Comparison of ENCODE assay signal across 8 cellular contexts in genomic region chr1:168145184-168146159, GRCh38. TPM values are rescaled to one million over a fixed set of nuclear protein-coding genes. Genes with fewer than 3 reads are reported as not detected.
DNase-seq lines count a peak whose midpoint lies in the region; ATAC-seq and TF ChIP-seq lines count a peak whose summit lies in the region.

No MANE protein-coding gene starts in this region.

- peak; percentile 97 for TF ChIP-seq CTCF in GM12875 (IDR thresholded peaks at IDR 0.05; ENCODE audit: borderline replicate concordance, insufficient read depth, low read depth, low read length)
- peak; percentile 94 for TF ChIP-seq CTCF in SU-DHL-6 (IDR thresholded peaks at IDR 0.05; ENCODE audit: insufficient read depth, low read length, poor library complexity, severe bottlenecking)
- peak; percentile 98 for TF ChIP-seq CTCF in cardiac muscle cell (IDR thresholded peaks at IDR 0.05; ENCODE audit: low read depth, low read length)

- H3K4me3 ChIP-seq in GM12875 (ENCODE audit: low read depth, low read length) = no peak overlapping the region
- H3K4me3 ChIP-seq in SU-DHL-6 (ENCODE audit: insufficient read depth, low read length, poor library complexity, severe bottlenecking) = no peak overlapping the region
- H3K4me3 ChIP-seq in cardiac muscle cell = no peak overlapping the region

- H3K4me3 Mint-ChIP-seq in activated naive CD8-positive, alpha-beta T cell treated with anti-CD3 and anti-CD28 coated beads for 36 hours = peak overlapping the region; percentile 34

- no peaks in the 10 kb centered on the region for H3K9me3 Mint-ChIP-seq in activated naive CD8-positive, alpha-beta T cell treated with anti-CD3 and anti-CD28 coated beads for 36 hours

- ATAC-seq in HG02642 (IDR thresholded peaks at IDR 0.05; ENCODE audit: poor library complexity, unreplicated experiment) = peak; percentile 91

- no peak overlapping the region for H3K9ac ChIP-seq in SU-DHL-6 (ENCODE audit: low read length)

- no peaks in the 10 kb centered on the region for H3K27me3 Mint-ChIP-seq in activated naive CD8-positive, alpha-beta T cell treated with anti-CD3 and anti-CD28 coated beads for 36 hours

- H4K20me1 ChIP-seq in SU-DHL-6 (ENCODE audit: low read depth, low read length) = no peaks in the 10 kb centered on the region

- H3K4me1 ChIP-seq in cardiac muscle cell (ENCODE audit: low read depth) = peaks cover 10% of the 10 kb centered on the region

- H3K4me1 Mint-ChIP-seq in activated naive CD8-positive, alpha-beta T cell treated with anti-CD3 and anti-CD28 coated beads for 36 hours = peaks cover 16% of the 10 kb centered on the region

- H2AFZ ChIP-seq in SU-DHL-6 (ENCODE audit: low read depth, low read length, severe bottlenecking) = no peak overlapping the region

- no peak overlapping the region for H3K27ac Mint-ChIP-seq in activated naive CD8-positive, alpha-beta T cell treated with anti-CD3 and anti-CD28 coated beads for 36 hours

- H3K4me2 ChIP-seq in SU-DHL-6 (ENCODE audit: low read depth, low read length, poor library complexity, severe bottlenecking) = no peak overlapping the region

- no peaks in the 10 kb centered on the region for H3K27me3 ChIP-seq in SU-DHL-6 (ENCODE audit: low read length)
- H3K27me3 ChIP-seq in cardiac muscle cell = no peaks in the 10 kb centered on the region

- no peak overlapping the region for H3K27ac ChIP-seq in SU-DHL-6 (ENCODE audit: low read depth, low read length)
- no peak overlapping the region for H3K27ac ChIP-seq in cardiac muscle cell

- H3K36me3 Mint-ChIP-seq in activated naive CD8-positive, alpha-beta T cell treated with anti-CD3 and anti-CD28 coated beads for 36 hours = no peaks in the 10 kb centered on the region

- no peaks in the 10 kb centered on the region for H3K9me3 ChIP-seq in SU-DHL-6 (ENCODE audit: insufficient read depth, low read length)
- H3K9me3 ChIP-seq in cardiac muscle cell (ENCODE audit: low read depth) = no peaks in the 10 kb centered on the region

- H3K36me3 ChIP-seq in SU-DHL-6 (ENCODE audit: low read length) = no peaks in the 10 kb centered on the region
- H3K36me3 ChIP-seq in cardiac muscle cell = no peaks in the 10 kb centered on the region

- peak; percentile 61 for DNase-seq in NCI-H1105 (lab: John Stamatoyannopoulos, UW)
- peak; percentile 83 for DNase-seq in activated naive CD8-positive, alpha-beta T cell treated with anti-CD3 and anti-CD28 coated beads for 36 hours
- DNase-seq in cardiac muscle cell (ENCODE audit: low read depth in 1 of 2, low spot score in 1 of 2) = peak; percentile 90 to 92
- DNase-seq in pulmonary artery endothelial cell (ENCODE audit: low read depth, low spot score) = peak; percentile 57
- DNase-seq in middle frontal gyrus (ENCODE audit: extremely low spot score, low spot score) = no peak

- no peaks in the 10 kb centered on the region for H3K9me2 ChIP-seq in SU-DHL-6 (replicated peaks; ENCODE audit: insufficient read depth, low read length)

- no peaks in the 10 kb centered on the region for H3K79me2 ChIP-seq in SU-DHL-6 (ENCODE audit: insufficient read depth, low read length)

- H3F3A ChIP-seq in SU-DHL-6 (ENCODE audit: insufficient read depth) = no peaks in the 10 kb centered on the region

RNA-seq across cellular contexts. Expression of gene GPR161, which starts 8.7 kb away (rescaled TPM):
- total RNA-seq in activated naive CD8-positive, alpha-beta T cell treated with anti-CD3 and anti-CD28 coated beads for 36 hours = under 1 TPM; 0.14 to 0.30 TPM
- 15.5 and 17.0 TPM in 2 replicates for total RNA-seq in cardiac muscle cell
- 27.6 and 29.7 TPM in 2 replicates for polyA plus RNA-seq in cardiac muscle cell
- total RNA-seq in pulmonary artery endothelial cell = 26.0 and 40.3 TPM in 2 replicates

RNA-seq across cellular contexts. Expression of gene TIPRL, which starts 33.3 kb away (rescaled TPM):
- total RNA-seq in activated naive CD8-positive, alpha-beta T cell treated with anti-CD3 and anti-CD28 coated beads for 36 hours = 10 to 100 TPM; 50.9 to 51.2 TPM
- total RNA-seq in cardiac muscle cell (26.7 and 35.1 TPM in 2 replicates), pulmonary artery endothelial cell (37.0 and 42.3 TPM in 2 replicates)
- polyA plus RNA-seq in cardiac muscle cell = 44.0 and 57.3 TPM in 2 replicates

Comparison
In these comparisons a context has a peak if more than half of its experiments do, and no peak if none do; other contexts are left out.
1. RNA of gene GPR161, which starts 8.7 kb away (total RNA-seq): 26.0 to 40.3 TPM in pulmonary artery endothelial cell and 15.5 to 17.0 TPM in cardiac muscle cell; 0.14 to 0.30 TPM in activated naive CD8-positive, alpha-beta T cell treated with anti-CD3 and anti-CD28 coated beads for 36 hours; every median in the first group is over 10 times any median in the second.
2. Peak in every context shown above with its lines, with median percentiles within 50 percentile points of each other: CTCF ChIP-seq.